In genomic region chr2:233915133-233915532, GRCh38 we compare ENCODE assay signal across 13 cellular contexts. TPM values are rescaled to one million over a fixed set of nuclear protein-coding genes. Genes with fewer than 3 reads are reported as not detected.
DNase-seq lines count a peak whose midpoint lies in the region; ATAC-seq, FAIRE-seq and TF ChIP-seq lines count a peak whose summit lies in the region.
"Had no signal": no experiment of that assay in that cellular context is flagged by ENCODE, and none has a peak within 500 bp of the region (broad histone marks: within the 10 kb centered on the region; RNA-seq: fewer than 3 reads in every experiment).

No MANE protein-coding gene starts in this region.

- H3K9me3 ChIP-seq in SK-N-SH: no peaks in the 10 kb centered on the region
- no peaks in the 10 kb centered on the region for H3K9me3 ChIP-seq in aorta (ENCODE audit: control insufficient read depth, low read length)

- no peak overlapping the region for H2AFZ ChIP-seq in SK-N-SH (ENCODE audit: low read depth)

- H3K27me3 ChIP-seq in SK-N-SH (ENCODE audit: insufficient read depth) (peaks cover 4% of the 10 kb centered on the region; the same call in 1 of the 2 replicates), aorta (ENCODE audit: control insufficient read depth in 1 of 2, insufficient read depth in 2 of 2, low read length in 1 of 2) (no peaks in the 10 kb centered on the region)

- no peak for FAIRE-seq in HTR-8/SVneo (lab: Jason Lieb, UNC)

- H3K36me3 ChIP-seq in SK-N-SH (replicated peaks in 1 of 2; ENCODE audit: control insufficient read depth in 1 of 2, insufficient read depth in 2 of 2, low read length in 1 of 2) (no peaks in the 10 kb centered on the region), aorta (ENCODE audit: control insufficient read depth in 1 of 2, insufficient read depth in 2 of 2, low read length in 1 of 2) (no peaks in the 10 kb centered on the region)

- H4K20me1 ChIP-seq in SK-N-SH (ENCODE audit: insufficient read depth): no peaks in the 10 kb centered on the region

- peak; percentile 62 for TF ChIP-seq RAD21 in SK-N-SH (IDR thresholded peaks at IDR 0.05; ENCODE audit: low read length)

- no peaks in the 10 kb centered on the region for H3K79me2 ChIP-seq in SK-N-SH (ENCODE audit: insufficient read depth)

- H3K27ac ChIP-seq in SK-N-SH (ENCODE audit: low read depth in 2 of 2, low read length in 1 of 2) (no peak overlapping the region), aorta (ENCODE audit: low read depth in 1 of 2, low read length in 2 of 2) (no peak overlapping the region)
- H3K27ac ChIP-seq: skin epidermis had no signal

- H3K4me1 ChIP-seq in SK-N-SH (ENCODE audit: control insufficient read depth in 1 of 2, insufficient read depth in 2 of 2, low read depth in 1 of 2, low read length in 1 of 2) (peaks cover 0 to 3% of the 10 kb centered on the region in 2 experiments; a peak in 1 of 4 replicates), aorta (ENCODE audit: control insufficient read depth in 1 of 2, insufficient read depth in 2 of 2, low read length in 2 of 2) (no peaks in the 10 kb centered on the region)

- POLR2A ChIA-PET in SK-N-SH (lab: Yijun Ruan, JAX): no interaction called here

- H3K9me2 ChIP-seq in SK-N-SH: no peaks in the 10 kb centered on the region

- H3F3A ChIP-seq in SK-N-SH (replicated peaks; ENCODE audit: insufficient read depth): no peaks in the 10 kb centered on the region

- H3K9ac ChIP-seq in SK-N-SH: no peak overlapping the region

- ATAC-seq in HG03354 (IDR thresholded peaks at IDR 0.05; ENCODE audit: poor library complexity, severe bottlenecking, unreplicated experiment) (no peak), aorta (ENCODE audit: low FRiP score) (no peak)
- ATAC-seq: stimulated activated memory B cell treated with anti-CD40 and anti-IgM and Interleukin-4, amounts not matched to agents 10 μg/mL and 1 μg/mL and 100 μg/mL, for 72 hours had no signal

- TF ChIP-seq CTCF in SK-N-SH (IDR thresholded peaks at IDR 0.05): peak; percentile 46

- 44% methylated on average over 3 of the region's 3 CpGs for WGBS in SK-N-SH (ENCODE audit: low lambda C conversion rate)
- 43 to 46% methylated on average over 3 of the region's 3 CpGs for WGBS in aorta, 2 donors

- TF ChIP-seq EP300 in SK-N-SH (IDR thresholded peaks at IDR 0.05; ENCODE audit: borderline replicate concordance in 1 of 2, low read depth in 1 of 2, low read length in 1 of 2): no peak

- no peak overlapping the region for H3K4me2 ChIP-seq in SK-N-SH

- DNase-seq in DMS114 treated with DMSO at 0.1 percent for 48 hours (lab: John Stamatoyannopoulos, UW; ENCODE audit: unreplicated experiment) (peak; percentile 3), HTR-8/SVneo (ENCODE audit: insufficient read length, low spot score) (peak; percentile 20), SK-N-SH (peak; percentile 32), iris pigment epithelial cell (ENCODE audit: low read depth) (peak; percentile 12), NOMO-1 (lab: John Stamatoyannopoulos, UW; ENCODE audit: unreplicated experiment in 2 of 2) (no peak), aorta (no peak), T1000 (lab: John Stamatoyannopoulos, UW) (no peak)
- DNase-seq: NCI-H226 had no signal

- intact Hi-C loops in aorta (cut with DNase I): no loop called here

- CTCF ChIA-PET in SK-N-SH (lab: Yijun Ruan, JAX): interaction anchor here (0.7 to 2.3 kb wide), 8 partner anchors 10 to 76 kb away, joined by 3 to 8 read pairs (median 3); no protein-coding TSS in a partner anchor

- H3K4me3 ChIP-seq in SK-N-SH (ENCODE audit: low read depth in 2 of 2, low read length in 1 of 2) (no peak overlapping the region), aorta (ENCODE audit: low read length in 2 of 2) (no peak overlapping the region)
- H3K4me3 ChIP-seq: skin epidermis had no signal

TF ChIP-seq in SK-N-SH, 30 proteins besides CTCF, POLR2A, EP300 and RAD21:
- TF ChIP-seq SMC3 (IDR thresholded peaks at IDR 0.05; ENCODE audit: low read depth, low read length) (peak; percentile 43; the same call in 1 of the 2 replicates), NRF1 (IDR thresholded peaks at IDR 0.05; ENCODE audit: low read depth, low read length) (no peak), TAF1 (IDR thresholded peaks at IDR 0.05; ENCODE audit: borderline replicate concordance, low read depth, low read length) (no peak)

RNA-seq across cellular contexts. Expression of gene TRPM8, which starts 2.0 kb away (rescaled TPM):
- polyA plus RNA-seq in SK-N-SH (2012; rRNA removed) (0.85 and 1.6 TPM in 2 replicates), aorta (not detected)
- 0.71 and 1.5 TPM in 2 replicates for polyA plus RNA-seq in SK-N-SH (2012; cell fraction: cytosol; rRNA removed)
- 1.2 and 2.1 TPM in 2 replicates for polyA plus RNA-seq in SK-N-SH (2012; cell fraction: nucleus; rRNA removed)
- total RNA-seq in aorta: not detected
- total RNA-seq: lung microvascular endothelial cell had no signal
- polyA plus RNA-seq: esophagus had no signal

Comparison
In these comparisons a context has a peak if more than half of its experiments do, and no peak if none do; other contexts are left out.
1. DNase-seq: peak in DMS114 treated with DMSO at 0.1 percent for 48 hours (single experiment), HTR-8/SVneo (single experiment), SK-N-SH (single experiment) and iris pigment epithelial cell (single experiment); none in NOMO-1 (0 of 2), aorta (0 of 2) and T1000 (single experiment).